In the genomic region with DNA sequence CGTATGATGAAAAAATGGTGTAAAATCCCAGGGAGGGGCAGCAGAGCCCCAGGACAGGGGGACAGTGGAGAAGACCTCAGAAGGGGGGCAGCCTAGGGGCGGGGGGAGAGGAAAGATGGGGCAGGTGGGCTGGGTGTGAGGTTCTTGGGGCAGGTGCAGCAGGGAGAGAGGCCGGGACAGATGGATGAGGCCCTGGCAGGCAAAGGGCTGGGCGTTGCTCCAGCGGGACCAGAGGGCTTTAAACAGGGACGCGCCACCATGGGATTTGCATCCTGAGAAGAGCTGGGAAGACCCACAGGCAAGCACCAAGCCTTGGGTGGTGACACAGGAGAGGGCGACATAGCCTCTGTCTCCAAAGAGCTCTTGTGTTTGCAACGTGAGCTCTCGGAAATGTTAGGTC, we compare ENCODE assay signal across 1 cellular context.
TF ChIP-seq lines count a peak whose summit lies in the region.

No MANE protein-coding gene starts in this region.

TF ChIP-seq in GM23338, 12 proteins besides CTCF, POLR2A, EP300 and RAD21 (continued from another document):
- TF ChIP-seq, protein P1, sequence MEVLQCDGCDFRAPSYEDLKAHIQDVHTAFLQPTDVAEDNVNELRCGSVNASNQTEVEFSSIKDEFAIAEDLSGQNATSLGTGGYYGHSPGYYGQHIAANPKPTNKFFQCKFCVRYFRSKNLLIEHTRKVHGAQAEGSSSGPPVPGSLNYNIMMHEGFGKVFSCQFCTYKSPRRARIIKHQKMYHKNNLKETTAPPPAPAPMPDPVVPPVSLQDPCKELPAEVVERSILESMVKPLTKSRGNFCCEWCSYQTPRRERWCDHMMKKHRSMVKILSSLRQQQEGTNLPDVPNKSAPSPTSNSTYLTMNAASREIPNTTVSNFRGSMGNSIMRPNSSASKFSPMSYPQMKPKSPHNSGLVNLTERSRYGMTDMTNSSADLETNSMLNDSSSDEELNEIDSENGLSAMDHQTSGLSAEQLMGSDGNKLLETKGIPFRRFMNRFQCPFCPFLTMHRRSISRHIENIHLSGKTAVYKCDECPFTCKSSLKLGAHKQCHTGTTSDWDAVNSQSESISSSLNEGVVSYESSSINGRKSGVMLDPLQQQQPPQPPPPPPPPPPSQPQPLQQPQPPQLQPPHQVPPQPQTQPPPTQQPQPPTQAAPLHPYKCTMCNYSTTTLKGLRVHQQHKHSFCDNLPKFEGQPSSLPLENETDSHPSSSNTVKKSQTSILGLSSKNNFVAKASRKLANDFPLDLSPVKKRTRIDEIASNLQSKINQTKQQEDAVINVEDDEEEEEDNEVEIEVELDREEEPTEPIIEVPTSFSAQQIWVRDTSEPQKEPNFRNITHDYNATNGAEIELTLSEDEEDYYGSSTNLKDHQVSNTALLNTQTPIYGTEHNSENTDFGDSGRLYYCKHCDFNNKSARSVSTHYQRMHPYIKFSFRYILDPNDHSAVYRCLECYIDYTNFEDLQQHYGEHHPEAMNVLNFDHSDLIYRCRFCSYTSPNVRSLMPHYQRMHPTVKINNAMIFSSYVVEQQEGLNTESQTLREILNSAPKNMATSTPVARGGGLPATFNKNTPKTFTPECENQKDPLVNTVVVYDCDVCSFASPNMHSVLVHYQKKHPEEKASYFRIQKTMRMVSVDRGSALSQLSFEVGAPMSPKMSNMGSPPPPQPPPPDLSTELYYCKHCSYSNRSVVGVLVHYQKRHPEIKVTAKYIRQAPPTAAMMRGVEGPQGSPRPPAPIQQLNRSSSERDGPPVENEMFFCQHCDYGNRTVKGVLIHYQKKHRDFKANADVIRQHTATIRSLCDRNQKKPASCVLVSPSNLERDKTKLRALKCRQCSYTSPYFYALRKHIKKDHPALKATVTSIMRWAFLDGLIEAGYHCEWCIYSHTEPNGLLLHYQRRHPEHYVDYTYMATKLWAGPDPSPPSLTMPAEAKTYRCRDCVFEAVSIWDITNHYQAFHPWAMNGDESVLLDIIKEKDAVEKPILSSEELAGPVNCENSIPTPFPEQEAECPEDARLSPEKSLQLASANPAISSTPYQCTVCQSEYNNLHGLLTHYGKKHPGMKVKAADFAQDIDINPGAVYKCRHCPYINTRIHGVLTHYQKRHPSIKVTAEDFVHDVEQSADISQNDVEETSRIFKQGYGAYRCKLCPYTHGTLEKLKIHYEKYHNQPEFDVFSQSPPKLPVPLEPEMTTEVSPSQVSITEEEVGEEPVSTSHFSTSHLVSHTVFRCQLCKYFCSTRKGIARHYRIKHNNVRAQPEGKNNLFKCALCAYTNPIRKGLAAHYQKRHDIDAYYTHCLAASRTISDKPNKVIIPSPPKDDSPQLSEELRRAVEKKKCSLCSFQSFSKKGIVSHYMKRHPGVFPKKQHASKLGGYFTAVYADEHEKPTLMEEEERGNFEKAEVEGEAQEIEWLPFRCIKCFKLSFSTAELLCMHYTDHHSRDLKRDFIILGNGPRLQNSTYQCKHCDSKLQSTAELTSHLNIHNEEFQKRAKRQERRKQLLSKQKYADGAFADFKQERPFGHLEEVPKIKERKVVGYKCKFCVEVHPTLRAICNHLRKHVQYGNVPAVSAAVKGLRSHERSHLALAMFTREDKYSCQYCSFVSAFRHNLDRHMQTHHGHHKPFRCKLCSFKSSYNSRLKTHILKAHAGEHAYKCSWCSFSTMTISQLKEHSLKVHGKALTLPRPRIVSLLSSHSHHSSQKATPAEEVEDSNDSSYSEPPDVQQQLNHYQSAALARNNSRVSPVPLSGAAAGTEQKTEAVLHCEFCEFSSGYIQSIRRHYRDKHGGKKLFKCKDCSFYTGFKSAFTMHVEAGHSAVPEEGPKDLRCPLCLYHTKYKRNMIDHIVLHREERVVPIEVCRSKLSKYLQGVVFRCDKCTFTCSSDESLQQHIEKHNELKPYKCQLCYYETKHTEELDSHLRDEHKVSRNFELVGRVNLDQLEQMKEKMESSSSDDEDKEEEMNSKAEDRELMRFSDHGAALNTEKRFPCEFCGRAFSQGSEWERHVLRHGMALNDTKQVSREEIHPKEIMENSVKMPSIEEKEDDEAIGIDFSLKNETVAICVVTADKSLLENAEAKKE (CRISPR knock-in tag; IDR thresholded peaks at IDR 0.05), result no peak
- no peak for TF ChIP-seq EZH2phosphoT487 (IDR thresholded peaks at IDR 0.05; ENCODE audit: unreplicated experiment)
- no peak for TF ChIP-seq ZNF331 (CRISPR knock-in tag; IDR thresholded peaks at IDR 0.05; ENCODE audit: low read depth)
- TF ChIP-seq NANOG (IDR thresholded peaks at IDR 0.05; ENCODE audit: borderline replicate concordance), result no peak
- no peak for TF ChIP-seq JUNB (IDR thresholded peaks at IDR 0.05; ENCODE audit: unreplicated experiment)
